Comparison of ENCODE assay signal across 11 cellular contexts in genomic region chr1:224378855-224379631, GRCh38. TPM values are rescaled to one million over a fixed set of nuclear protein-coding genes. Genes with fewer than 3 reads are reported as not detected.
DNase-seq lines count a peak whose midpoint lies in the region; ATAC-seq and TF ChIP-seq lines count a peak whose summit lies in the region.
"Had no signal": no experiment of that assay in that cellular context is flagged by ENCODE, and none has a peak within 500 bp of the region (broad histone marks: within the 10 kb centered on the region; RNA-seq: fewer than 3 reads in every experiment).

No MANE protein-coding gene starts in this region.

- H3K4me1 Mint-ChIP-seq in activated T-cell treated with anti-CD3 and anti-CD28 coated beads, Interleukin-2, amount 50 U/mL, for 4 hours (ENCODE audit: low read depth): peaks cover 89% of the 10 kb centered on the region
- peaks cover 23% of the 10 kb centered on the region for H3K4me1 Mint-ChIP-seq in activated B cell treated with CpG ODN at 0.5 μM for 24 hours
- peaks cover 92% of the 10 kb centered on the region for H3K4me1 Mint-ChIP-seq in stimulated activated naive CD8-positive, alpha-beta T cell treated with anti-CD3 and anti-CD28 coated beads, Interleukin-15, amount 100 ng/mL, for 72 hours
- H3K4me1 Mint-ChIP-seq: brain had no signal

- no peak for TF ChIP-seq CTCF in activated B cell treated with CpG ODN at 0.5 μM for 24 hours (IDR thresholded peaks at IDR 0.05)

- no peak for ATAC-seq in activated T-cell treated with anti-CD3 and anti-CD28 coated beads, Interleukin-2, amount 50 U/mL, for 4 hours
- peak; percentile 38 for ATAC-seq in HG02938 (IDR thresholded peaks at IDR 0.05; ENCODE audit: unreplicated experiment)
- ATAC-seq in activated B cell treated with CpG ODN at 0.5 μM for 24 hours (ENCODE audit: low read depth): no peak
- ATAC-seq in stimulated activated naive CD8-positive, alpha-beta T cell treated with anti-CD3 and anti-CD28 coated beads, Interleukin-15, amount 100 ng/mL, for 72 hours: no peak
- ATAC-seq in HG03039 (IDR thresholded peaks at IDR 0.05; ENCODE audit: unreplicated experiment): no peak

- H3K36me3 Mint-ChIP-seq in activated T-cell treated with anti-CD3 and anti-CD28 coated beads, Interleukin-2, amount 50 U/mL, for 4 hours (ENCODE audit: insufficient read depth): peaks cover 29% of the 10 kb centered on the region
- peaks cover 50% of the 10 kb centered on the region for H3K36me3 Mint-ChIP-seq in activated B cell treated with CpG ODN at 0.5 μM for 24 hours (ENCODE audit: low read depth)

- intact Hi-C loops in activated B cell treated with CpG ODN at 0.5 μM for 24 hours (cut with micrococcal nuclease): no loop called here

- CTCF ChIA-PET in activated B cell treated with CpG ODN at 0.5 μM for 24 hours (lab: Charles Lee): interaction anchor here (1.5 kb wide), 1 partner anchor 79 kb away, joined by 4 read pairs; no protein-coding TSS in a partner anchor

- POLR2A ChIA-PET in activated B cell treated with CpG ODN at 0.5 μM for 24 hours (lab: Charles Lee): no interaction called here

- peak overlapping the region; percentile 12 for H3K4me3 Mint-ChIP-seq in activated T-cell treated with anti-CD3 and anti-CD28 coated beads, Interleukin-2, amount 50 U/mL, for 4 hours
- H3K4me3 Mint-ChIP-seq in activated B cell treated with CpG ODN at 0.5 μM for 24 hours: no peak overlapping the region
- H3K4me3 Mint-ChIP-seq in stimulated activated naive CD8-positive, alpha-beta T cell treated with anti-CD3 and anti-CD28 coated beads, Interleukin-15, amount 100 ng/mL, for 72 hours: peak overlapping the region; percentile 13 to 25
- H3K4me3 Mint-ChIP-seq: brain had no signal

- no peaks in the 10 kb centered on the region for H3K27me3 Mint-ChIP-seq in activated T-cell treated with anti-CD3 and anti-CD28 coated beads, Interleukin-2, amount 50 U/mL, for 4 hours (ENCODE audit: low read depth)
- no peaks in the 10 kb centered on the region for H3K27me3 Mint-ChIP-seq in activated B cell treated with CpG ODN at 0.5 μM for 24 hours
- no peaks in the 10 kb centered on the region for H3K27me3 Mint-ChIP-seq in stimulated activated naive CD8-positive, alpha-beta T cell treated with anti-CD3 and anti-CD28 coated beads, Interleukin-15, amount 100 ng/mL, for 72 hours
- H3K27me3 Mint-ChIP-seq: brain had no signal

- no peak for DNase-seq in activated T-cell treated with anti-CD3 and anti-CD28 coated beads, Interleukin-2, amount 50 U/mL, for 4 hours
- DNase-seq in activated T-cell treated with anti-CD3 and anti-CD28 coated beads for 4 hours (no peak), activated B cell treated with CpG ODN at 0.5 μM for 24 hours (no peak), NCI-H82 treated with DMSO at 0.1 percent for 48 hours (lab: John Stamatoyannopoulos, UW; ENCODE audit: unreplicated experiment) (no peak)
- no peak for DNase-seq in stimulated activated naive CD8-positive, alpha-beta T cell treated with anti-CD3 and anti-CD28 coated beads, Interleukin-15, amount 100 ng/mL, for 72 hours
- no peak for DNase-seq in activated CD4-positive, alpha-beta T cell treated with anti-CD3 and anti-CD28 coated beads for 4 hours
- DNase-seq: heart left ventricle, NCI-H2171 had no signal

- no peaks in the 10 kb centered on the region for H3K9me3 Mint-ChIP-seq in activated T-cell treated with anti-CD3 and anti-CD28 coated beads, Interleukin-2, amount 50 U/mL, for 4 hours
- no peaks in the 10 kb centered on the region for H3K9me3 Mint-ChIP-seq in activated B cell treated with CpG ODN at 0.5 μM for 24 hours
- H3K9me3 Mint-ChIP-seq in stimulated activated naive CD8-positive, alpha-beta T cell treated with anti-CD3 and anti-CD28 coated beads, Interleukin-15, amount 100 ng/mL, for 72 hours: no peaks in the 10 kb centered on the region
- H3K9me3 Mint-ChIP-seq: brain had no signal

- peak overlapping the region; percentile 30 for H3K27ac Mint-ChIP-seq in activated B cell treated with CpG ODN at 0.5 μM for 24 hours
- no peak overlapping the region for H3K27ac Mint-ChIP-seq in stimulated activated naive CD8-positive, alpha-beta T cell treated with anti-CD3 and anti-CD28 coated beads, Interleukin-15, amount 100 ng/mL, for 72 hours

RNA-seq across cellular contexts. Expression of gene CNIH4, which starts 22.4 kb away (rescaled TPM):
- total RNA-seq in activated T-cell treated with anti-CD3 and anti-CD28 coated beads, Interleukin-2, amount 50 U/mL, for 4 hours: 10 to 100 TPM; 31.2 to 38.6 (median 37.6) TPM
- 16.2 and 21.0 TPM in 2 replicates for total RNA-seq in activated B cell treated with CpG ODN at 0.5 μM for 24 hours

RNA-seq across cellular contexts. Expression of gene NVL, which starts 49.1 kb away (rescaled TPM):
- total RNA-seq in activated T-cell treated with anti-CD3 and anti-CD28 coated beads, Interleukin-2, amount 50 U/mL, for 4 hours: 10 to 100 TPM; 40.0 to 42.7 (median 41.8) TPM
- total RNA-seq in activated B cell treated with CpG ODN at 0.5 μM for 24 hours: 43.7 and 44.4 TPM in 2 replicates

RNA-seq across cellular contexts. Expression of gene WDR26, which starts 55.6 kb away (rescaled TPM):
- 10 to 100 TPM; 48.9 to 58.6 (median 53.6) TPM for total RNA-seq in activated T-cell treated with anti-CD3 and anti-CD28 coated beads, Interleukin-2, amount 50 U/mL, for 4 hours
- total RNA-seq in activated B cell treated with CpG ODN at 0.5 μM for 24 hours: 75.3 and 91.3 TPM in 2 replicates
